In genomic region chr13:105920375-105920774, GRCh38 we compare ENCODE assay signal across 12 cellular contexts.
DNase-seq lines count a peak whose midpoint lies in the region; ATAC-seq and TF ChIP-seq lines count a peak whose summit lies in the region.
"Had no signal": no experiment of that assay in that cellular context is flagged by ENCODE, and none has a peak within 500 bp of the region (broad histone marks: within the 10 kb centered on the region; RNA-seq: fewer than 3 reads in every experiment).

No MANE protein-coding gene starts in this region.

- peaks cover 0 to 6% of the 10 kb centered on the region in 2 experiments; a peak in 2 of 4 replicates for H3K4me1 ChIP-seq in SK-N-SH (ENCODE audit: control insufficient read depth in 1 of 2, insufficient read depth in 2 of 2, low read depth in 1 of 2, low read length in 1 of 2)
- H3K4me1 ChIP-seq: lower lobe of right lung, psoas muscle, thyroid gland had no signal

- TF ChIP-seq CTCF in SK-N-SH (IDR thresholded peaks at IDR 0.05), result no peak
- no peak for TF ChIP-seq CTCF in fibroblast of pulmonary artery (IDR thresholded peaks at IDR 0.05; ENCODE audit: low read length, missing control alignments)

- no peaks in the 10 kb centered on the region for H3K36me3 ChIP-seq in SK-N-SH (replicated peaks in 1 of 2; ENCODE audit: control insufficient read depth in 1 of 2, insufficient read depth in 2 of 2, low read length in 1 of 2)
- H3K36me3 ChIP-seq: lower lobe of right lung, thyroid gland had no signal

- H3K27me3 ChIP-seq in SK-N-SH (ENCODE audit: insufficient read depth), result no peaks in the 10 kb centered on the region
- H3K27me3 ChIP-seq: thyroid gland had no signal

- ATAC-seq in HG02678 (IDR thresholded peaks at IDR 0.05; ENCODE audit: unreplicated experiment) (no peak), GM18858 (IDR thresholded peaks at IDR 0.05; ENCODE audit: unreplicated experiment) (no peak)
- ATAC-seq: lower lobe of right lung, psoas muscle had no signal

- peak overlapping the region; percentile 56; the same call in 1 of the 2 replicates for H2AFZ ChIP-seq in SK-N-SH (ENCODE audit: low read depth)

- H3K9ac ChIP-seq in SK-N-SH, result no peak overlapping the region

- H3K4me3 ChIP-seq in SK-N-SH (ENCODE audit: low read depth in 2 of 2, low read length in 1 of 2) (no peak overlapping the region), fibroblast of pulmonary artery (replicated peaks; ENCODE audit: low read depth, low read length) (no peak overlapping the region)
- H3K4me3 ChIP-seq: lower lobe of right lung, psoas muscle, thyroid gland had no signal

- H3K9me3 ChIP-seq in SK-N-SH, result no peaks in the 10 kb centered on the region
- H3K9me3 ChIP-seq: lower lobe of right lung, psoas muscle, thyroid gland had no signal

- H3F3A ChIP-seq in SK-N-SH (replicated peaks; ENCODE audit: insufficient read depth), result no peaks in the 10 kb centered on the region

- POLR2A ChIA-PET in SK-N-SH (lab: Yijun Ruan, JAX), result no interaction called here

- H3K79me2 ChIP-seq in SK-N-SH (ENCODE audit: insufficient read depth), result no peaks in the 10 kb centered on the region

- CTCF ChIA-PET in SK-N-SH (lab: Yijun Ruan, JAX), result no interaction called here

- H3K4me2 ChIP-seq in SK-N-SH, result no peak overlapping the region

- no peaks in the 10 kb centered on the region for H3K9me2 ChIP-seq in SK-N-SH

- H4K20me1 ChIP-seq in SK-N-SH (ENCODE audit: insufficient read depth), result no peaks in the 10 kb centered on the region

- WGBS in SK-N-SH (ENCODE audit: low lambda C conversion rate), result 45% methylated on average over 4 of the region's 4 CpGs

- DNase-seq in LHCN-M2 (ENCODE audit: low read depth) (peak; percentile 81), SK-N-SH (no peak), fibroblast of pulmonary artery (ENCODE audit: low read depth) (peak; percentile 59), SW480 (ENCODE audit: low spot score) (no peak), iPS-NIHi7 (ENCODE audit: extremely low spot score) (no peak)
- DNase-seq: aorta, Kasumi-1, lower lobe of right lung, psoas muscle, thyroid gland had no signal

- no peak for TF ChIP-seq RAD21 in SK-N-SH (IDR thresholded peaks at IDR 0.05; ENCODE audit: low read length)

- H3K27ac ChIP-seq in SK-N-SH (ENCODE audit: low read depth in 2 of 2, low read length in 1 of 2), result peak overlapping the region in 1 of 2 experiments; percentile 30; a peak in 1 of 4 replicates
- H3K27ac ChIP-seq: lower lobe of right lung, psoas muscle, thyroid gland had no signal

- no peak for TF ChIP-seq EP300 in SK-N-SH (IDR thresholded peaks at IDR 0.05; ENCODE audit: borderline replicate concordance in 1 of 2, low read depth in 1 of 2, low read length in 1 of 2)

TF ChIP-seq in SK-N-SH, 30 proteins besides CTCF, POLR2A, EP300 and RAD21:
- TF ChIP-seq NFIC (IDR thresholded peaks at IDR 0.05; ENCODE audit: borderline replicate concordance), result no peak
- TF ChIP-seq IRF3 (IDR thresholded peaks at IDR 0.05; ENCODE audit: low read depth, low read length), result no peak
- no peak for TF ChIP-seq CHD2 (IDR thresholded peaks at IDR 0.05; ENCODE audit: low read length, partially characterized antibody)
- TF ChIP-seq TEAD4 (IDR thresholded peaks at IDR 0.05; ENCODE audit: borderline replicate concordance, insufficient read depth), result no peak
- TF ChIP-seq YY1 (IDR thresholded peaks at IDR 0.05; ENCODE audit: low read depth), result no peak
- no peak for TF ChIP-seq RCOR1 (IDR thresholded peaks at IDR 0.05; ENCODE audit: low read length)
- TF ChIP-seq FOXM1 (IDR thresholded peaks at IDR 0.05; ENCODE audit: low read depth), result no peak
- no peak for TF ChIP-seq EZH2phosphoT487 (IDR thresholded peaks at IDR 0.05; ENCODE audit: borderline replicate concordance, low read depth)
- TF ChIP-seq PBX3 (IDR thresholded peaks at IDR 0.05), result no peak
- no peak for TF ChIP-seq SMC3 (IDR thresholded peaks at IDR 0.05; ENCODE audit: low read depth, low read length)
- TF ChIP-seq USF1 (IDR thresholded peaks at IDR 0.05; ENCODE audit: borderline replicate concordance, low read depth), result no peak
- TF ChIP-seq MAX (IDR thresholded peaks at IDR 0.05; ENCODE audit: low read depth), result no peak
- TF ChIP-seq ZBTB33 (IDR thresholded peaks at IDR 0.05; ENCODE audit: borderline replicate concordance, low read depth), result no peak
- TF ChIP-seq GABPA (IDR thresholded peaks at IDR 0.05; ENCODE audit: low read depth), result no peak

Comparison
In these comparisons a context has a peak if more than half of its experiments do, and no peak if none do; other contexts are left out.
1. DNase-seq: peak in LHCN-M2 (single experiment) and fibroblast of pulmonary artery (single experiment); none in SK-N-SH (single experiment), SW480 (single experiment) and iPS-NIHi7 (single experiment).